Comparison of ENCODE assay signal across 22 cellular contexts in the genomic region with DNA sequence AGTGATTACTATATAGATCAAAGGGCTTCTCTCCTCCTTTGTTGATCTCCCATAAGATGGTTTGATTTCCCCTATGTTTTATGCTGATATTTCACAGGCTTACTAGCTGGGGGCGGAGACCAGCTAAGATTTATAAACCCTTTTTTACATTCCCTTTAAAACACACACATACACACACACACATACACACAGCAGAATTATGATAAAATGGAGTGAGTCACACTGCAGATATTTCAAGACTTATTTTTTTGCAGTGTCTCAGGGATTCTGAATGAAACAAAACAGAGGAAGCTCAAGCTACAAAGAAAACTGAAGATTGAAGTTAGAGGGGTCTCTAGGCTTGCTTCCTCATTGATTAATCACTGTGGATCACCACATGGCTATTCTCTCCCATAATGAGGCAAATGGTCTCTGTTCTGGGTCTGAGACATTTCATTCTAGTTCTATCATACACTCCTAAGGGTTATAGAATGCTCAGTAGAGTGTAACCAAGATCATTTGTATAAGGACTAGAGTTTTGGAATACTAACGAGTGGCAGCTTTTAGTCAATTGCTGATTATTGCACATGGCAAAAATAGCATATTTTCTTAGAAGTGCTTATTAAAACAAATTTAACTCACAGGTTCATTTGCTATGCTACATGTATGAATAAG. TPM values are rescaled to one million over a fixed set of nuclear protein-coding genes. Genes with fewer than 3 reads are reported as not detected.
DNase-seq lines count a peak whose midpoint lies in the region; TF ChIP-seq lines count a peak whose summit lies in the region.
"Had no signal": no experiment of that assay in that cellular context is flagged by ENCODE, and none has a peak within 500 bp of the region (broad histone marks: within the 10 kb centered on the region; RNA-seq: fewer than 3 reads in every experiment).

No MANE protein-coding gene starts in this region.

- WGBS in SK-N-SH (ENCODE audit: low lambda C conversion rate) = 41% methylated on average over 2 of the region's 2 CpGs

- peaks cover 17% of the 10 kb centered on the region for H3F3A ChIP-seq in SK-N-SH (replicated peaks; ENCODE audit: insufficient read depth)

- no peak overlapping the region; the same call in 1 of the 2 replicates for H2AFZ ChIP-seq in SK-N-SH (ENCODE audit: low read depth)

- H3K4me3 ChIP-seq in SK-N-SH (ENCODE audit: low read depth in 2 of 2, low read length in 1 of 2) (no peak overlapping the region), fibroblast of mammary gland (ENCODE audit: control insufficient read depth, low read depth, low read length) (no peak overlapping the region), skeletal muscle cell (ENCODE audit: low read depth, low read length) (no peak overlapping the region)

- peak; percentile 49 for DNase-seq in GM04503 (ENCODE audit: low read depth)
- DNase-seq in SK-N-SH = no peak
- peak; percentile 55 for DNase-seq in fibroblast of mammary gland (ENCODE audit: low read depth)
- DNase-seq in skeletal muscle cell (ENCODE audit: low read depth) = peak; percentile 36
- DNase-seq in cardiac septum (ENCODE audit: low spot score) = no peak
- DNase-seq in T1000 (lab: John Stamatoyannopoulos, UW) = no peak
- DNase-seq in SKM-1 (lab: John Stamatoyannopoulos, UW; ENCODE audit: unreplicated experiment) = no peak
- no peak for DNase-seq in NCI-H146 (lab: John Stamatoyannopoulos, UW)
- DNase-seq: activated CD4-positive, alpha-beta T cell treated with anti-CD3 and anti-CD28 coated beads, Interleukin-2, amount 10 ng/mL, durations not matched to agents 7 days and 5 days; activated T-cell treated with anti-CD3 and anti-CD28 coated beads, Interleukin-2, amount 50 U/mL, for 48 hours; anterior cingulate cortex; CD8-positive, alpha-beta T cell; effector memory CD4-positive, alpha-beta T cell; GF-D8; head of caudate nucleus; KBM-7; left colon; NCI-H1436; NCI-H69; RPMI8226; stimulated activated CD4-positive, alpha-beta T cell treated with anti-CD3 and anti-CD28 coated beads, Interleukin-4, amount 100 ng/mL, for 1 hour had no signal

- CTCF ChIA-PET in SK-N-SH (lab: Yijun Ruan, JAX) = interaction anchor here (1.0 to 1.9 kb wide), 2 partner anchors 9 to 38 kb away, joined by 3 to 4 read pairs; no protein-coding TSS in a partner anchor

- intact Hi-C loops in cardiac septum (cut with DNase I) = no loop called here

- H3K4me1 ChIP-seq in SK-N-SH (ENCODE audit: control insufficient read depth in 1 of 2, insufficient read depth in 2 of 2, low read depth in 1 of 2, low read length in 1 of 2) = no peaks in the 10 kb centered on the region

- TF ChIP-seq RAD21 in SK-N-SH (IDR thresholded peaks at IDR 0.05; ENCODE audit: low read length) = no peak

- H3K27ac ChIP-seq in SK-N-SH (ENCODE audit: low read depth in 2 of 2, low read length in 1 of 2) = peak overlapping the region in 1 of 2 experiments; percentile 60; a peak in 2 of 4 replicates

- H3K27me3 ChIP-seq in SK-N-SH (ENCODE audit: insufficient read depth) = no peaks in the 10 kb centered on the region

- H3K79me2 ChIP-seq in SK-N-SH (ENCODE audit: insufficient read depth) = no peaks in the 10 kb centered on the region

- no peaks in the 10 kb centered on the region for H3K9me3 ChIP-seq in SK-N-SH

- H3K36me3 ChIP-seq in SK-N-SH (replicated peaks in 1 of 2; ENCODE audit: control insufficient read depth in 1 of 2, insufficient read depth in 2 of 2, low read length in 1 of 2) = no peaks in the 10 kb centered on the region

- peak in 1 of 2 experiments; percentile 48; a peak in 1 of 4 replicates for TF ChIP-seq EP300 in SK-N-SH (IDR thresholded peaks at IDR 0.05; ENCODE audit: borderline replicate concordance in 1 of 2, low read depth in 1 of 2, low read length in 1 of 2)

- H3K9me2 ChIP-seq in SK-N-SH = no peaks in the 10 kb centered on the region; the same call in 1 of the 2 replicates

- H4K20me1 ChIP-seq in SK-N-SH (ENCODE audit: insufficient read depth) = no peaks in the 10 kb centered on the region

- POLR2A ChIA-PET in SK-N-SH (lab: Yijun Ruan, JAX) = no interaction called here

- TF ChIP-seq CTCF in SK-N-SH (IDR thresholded peaks at IDR 0.05) = no peak
- TF ChIP-seq CTCF in fibroblast of mammary gland (conservative IDR thresholded peaks at IDR 0.05; ENCODE audit: control insufficient read depth, insufficient read depth, low read depth, low read length) = no peak

- H3K9ac ChIP-seq in SK-N-SH = no peak overlapping the region

- H3K4me2 ChIP-seq in SK-N-SH = peak overlapping the region; percentile 56; the same call in 1 of the 2 replicates

TF ChIP-seq in SK-N-SH, 30 proteins besides CTCF, POLR2A, EP300 and RAD21:
- TF ChIP-seq FOSL2 (IDR thresholded peaks at IDR 0.05; ENCODE audit: borderline replicate concordance, low read depth) (peak; percentile 90), RXRA (IDR thresholded peaks at IDR 0.05; ENCODE audit: borderline replicate concordance, low read depth) (no peak), TCF12 (IDR thresholded peaks at IDR 0.05) (peak; percentile 74), GATA2 (CRISPR knock-in tag; IDR thresholded peaks at IDR 0.05) (no peak), JUND (IDR thresholded peaks at IDR 0.05) (peak; percentile 88), TEAD4 (IDR thresholded peaks at IDR 0.05; ENCODE audit: borderline replicate concordance, insufficient read depth) (peak; percentile 69; the same call in 1 of the 2 replicates)
- TF ChIP-seq, protein P1, sequence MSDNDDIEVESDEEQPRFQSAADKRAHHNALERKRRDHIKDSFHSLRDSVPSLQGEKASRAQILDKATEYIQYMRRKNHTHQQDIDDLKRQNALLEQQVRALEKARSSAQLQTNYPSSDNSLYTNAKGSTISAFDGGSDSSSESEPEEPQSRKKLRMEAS (IDR thresholded peaks at IDR 0.05; ENCODE audit: low read depth) = 0 out of 2 replicates have a peak, but pooled peaks have one; percentile 30
- TF ChIP-seq, protein P2, sequence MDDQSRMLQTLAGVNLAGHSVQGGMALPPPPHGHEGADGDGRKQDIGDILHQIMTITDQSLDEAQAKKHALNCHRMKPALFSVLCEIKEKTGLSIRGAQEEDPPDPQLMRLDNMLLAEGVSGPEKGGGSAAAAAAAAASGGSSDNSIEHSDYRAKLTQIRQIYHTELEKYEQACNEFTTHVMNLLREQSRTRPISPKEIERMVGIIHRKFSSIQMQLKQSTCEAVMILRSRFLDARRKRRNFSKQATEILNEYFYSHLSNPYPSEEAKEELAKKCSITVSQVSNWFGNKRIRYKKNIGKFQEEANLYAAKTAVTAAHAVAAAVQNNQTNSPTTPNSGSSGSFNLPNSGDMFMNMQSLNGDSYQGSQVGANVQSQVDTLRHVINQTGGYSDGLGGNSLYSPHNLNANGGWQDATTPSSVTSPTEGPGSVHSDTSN (IDR thresholded peaks at IDR 0.05) = peak; percentile 69

RNA-seq across cellular contexts. Expression of a gene that starts 18.6 kb away (rescaled TPM):
- polyA plus RNA-seq in SK-N-SH (2012; rRNA removed) = 4.8 and 5.4 TPM in 2 replicates
- 5.3 and 6.9 TPM in 2 replicates for polyA plus RNA-seq in SK-N-SH (2012; cell fraction: cytosol; rRNA removed)
- 3.2 and 3.4 TPM in 2 replicates for polyA plus RNA-seq in SK-N-SH (2012; cell fraction: nucleus; rRNA removed)
- total RNA-seq in cardiac septum = 0.08 TPM
- total RNA-seq: CD8-positive, alpha-beta T cell had no signal

RNA-seq across cellular contexts. Expression of a gene that starts 49.8 kb away (rescaled TPM):
- 0.08 TPM in 1 of 2 replicates, not detected in the other for polyA plus RNA-seq in SK-N-SH (2012; rRNA removed)
- 0.13 and 0.20 TPM in 2 replicates for polyA plus RNA-seq in SK-N-SH (2012; cell fraction: cytosol; rRNA removed)
- 0.05 and 0.16 TPM in 2 replicates for polyA plus RNA-seq in SK-N-SH (2012; cell fraction: nucleus; rRNA removed)
- total RNA-seq in cardiac septum = not detected
- total RNA-seq: activated CD4-positive, alpha-beta T cell treated with anti-CD3 and anti-CD28 coated beads, Interleukin-2, amount 10 ng/mL, durations not matched to agents 7 days and 5 days; CD8-positive, alpha-beta T cell; left colon; urinary bladder had no signal

RNA-seq across cellular contexts. Expression of a gene that starts 55.4 kb away (rescaled TPM):
- 5.1 and 5.3 TPM in 2 replicates for polyA plus RNA-seq in SK-N-SH (2012; rRNA removed)
- 7.6 and 9.4 TPM in 2 replicates for polyA plus RNA-seq in SK-N-SH (2012; cell fraction: cytosol; rRNA removed)
- polyA plus RNA-seq in SK-N-SH (2012; cell fraction: nucleus; rRNA removed) = 3.2 and 3.3 TPM in 2 replicates
- 6.3 TPM for total RNA-seq in cardiac septum

Comparison
In these comparisons a context has a peak if more than half of its experiments do, and no peak if none do; other contexts are left out.
1. DNase-seq: peak in GM04503 (single experiment), fibroblast of mammary gland (single experiment) and skeletal muscle cell (single experiment); none in SK-N-SH (single experiment), cardiac septum (single experiment), T1000 (single experiment), SKM-1 (single experiment) and NCI-H146 (single experiment).